Comparison of ENCODE assay signal across 25 cellular contexts in genomic region chr6:137772541-137773289, GRCh38.
"Had no signal": no experiment of that assay in that cellular context is flagged by ENCODE, and none has a peak within 500 bp of the region (broad histone marks: within the 10 kb centered on the region; RNA-seq: fewer than 3 reads in every experiment).

No MANE protein-coding gene starts in this region.

- H3K4me2 ChIP-seq: KMS-11 had no signal

- H3K4me3 ChIP-seq: SJSA1, SK-N-MC had no signal

- H3K27me3 ChIP-seq: SJSA1 had no signal

- H3K9me3 ChIP-seq: SJSA1 had no signal

- H3K27ac ChIP-seq: KMS-11, SJSA1, SK-N-MC had no signal

- H3K9ac ChIP-seq: KMS-11 had no signal

- ATAC-seq: HepG2 had no signal

- DNase-seq: IMR-90, Kasumi-1, MM.1S, MV-4-11, NCI-H1048, NCI-H1105 treated with DMSO at 0.1 percent for 48 hours, NCI-H1417 treated with DMSO at 0.1 percent for 48 hours, NCI-H146, NCI-H1694 treated with DMSO at 0.1 percent for 48 hours, NCI-H1930, NCI-H2081, NCI-H2107, NCI-H226, NCI-H446, NCI-H510A, NCI-H524 treated with DMSO at 0.1 percent for 48 hours, NCI-H69, NCI-H774, Right ventricle myocardium superior, RPMI8226, SIG-M5 had no signal

- H3K36me3 ChIP-seq: SJSA1 had no signal
